8 cellular contexts compared by ENCODE assay signal in the genomic region with DNA sequence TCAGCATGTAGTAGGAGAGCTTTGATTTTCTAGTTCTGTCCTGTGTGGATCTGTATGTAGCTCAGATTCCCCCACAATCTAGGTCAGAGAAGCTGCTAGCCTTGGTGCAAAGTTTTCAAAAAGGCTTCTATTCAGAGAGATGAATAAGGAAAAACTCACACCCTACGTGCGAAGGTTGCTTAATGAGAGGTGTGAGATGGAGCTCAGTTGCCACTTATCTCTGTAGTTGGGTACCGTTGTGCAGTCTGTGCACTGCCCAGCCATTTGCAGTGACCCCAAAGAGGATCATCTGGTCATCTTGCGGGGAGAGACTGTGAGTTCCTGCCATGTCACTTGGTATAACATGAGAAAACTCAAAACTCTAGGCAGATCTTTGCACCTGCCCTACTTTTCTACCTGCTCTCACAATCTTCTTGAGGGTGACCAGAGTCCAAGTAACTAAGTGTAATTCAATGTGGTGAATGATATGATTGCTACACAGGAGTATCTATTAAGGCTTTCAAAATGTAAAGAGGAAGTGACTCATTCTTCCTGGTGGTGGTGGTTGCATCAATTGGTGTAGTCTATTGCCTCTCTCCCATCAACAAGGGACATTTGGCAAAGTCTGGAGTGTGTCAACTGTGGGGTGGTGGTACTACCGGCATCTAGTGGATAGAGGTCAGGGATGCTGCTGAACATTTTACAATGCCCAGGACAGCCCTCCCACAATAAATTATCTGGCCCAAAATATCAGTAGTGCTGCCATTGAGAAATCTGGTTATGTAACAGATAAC.
DNase-seq lines count a peak whose midpoint lies in the region; ATAC-seq, FAIRE-seq and TF ChIP-seq lines count a peak whose summit lies in the region.

No MANE protein-coding gene starts in this region.

- H3K36me3 ChIP-seq in CD4-positive, CD25-positive, alpha-beta regulatory T cell (ENCODE audit: control insufficient read depth, insufficient read depth, low read length), result no peaks in the 10 kb centered on the region
- H3K36me3 ChIP-seq in bronchial epithelial cell (ENCODE audit: control insufficient read depth, insufficient read depth, low read length) (no peaks in the 10 kb centered on the region), mucosa of descending colon (ENCODE audit: low read depth) (no peaks in the 10 kb centered on the region)

- H3K27ac Mint-ChIP-seq in CD4-positive, CD25-positive, alpha-beta regulatory T cell, result peak overlapping the region in 1 of 3 donors; percentile 74
- H3K27ac Mint-ChIP-seq in endothelial cell (ENCODE audit: unreplicated experiment), result no peak overlapping the region

- H3K27me3 ChIP-seq in CD4-positive, CD25-positive, alpha-beta regulatory T cell (ENCODE audit: control insufficient read depth, insufficient read depth, low read length), result no peaks in the 10 kb centered on the region
- H3K27me3 ChIP-seq in bronchial epithelial cell (ENCODE audit: control insufficient read depth, insufficient read depth, low read length), result no peaks in the 10 kb centered on the region

- ATAC-seq in CD4-positive, CD25-positive, alpha-beta regulatory T cell (ENCODE audit: low read depth in 2 of 2), result peak; percentile 82 to 83
- ATAC-seq in GM21576 (IDR thresholded peaks at IDR 0.05; ENCODE audit: unreplicated experiment) (peak; percentile 51), mucosa of descending colon (peak; percentile 87)

- intact Hi-C loops in mucosa of descending colon (cut with DNase I, micrococcal nuclease), result loop anchor here in 1 of 2 donors (5.0 to 10.0 kb wide), 2 partner anchors 222 to 304 kb away; a partner anchor contains a TSS

- no peak overlapping the region for H3K27ac ChIP-seq in CD4-positive, CD25-positive, alpha-beta regulatory T cell (ENCODE audit: insufficient read depth, low read length, poor library complexity, severe bottlenecking)

- H3K4me3 ChIP-seq in CD4-positive, CD25-positive, alpha-beta regulatory T cell (ENCODE audit: low read depth, low read length), result peak overlapping the region; percentile 22
- H3K4me3 ChIP-seq in bronchial epithelial cell (ENCODE audit: low read depth, low read length), result no peak overlapping the region
- no peak overlapping the region for H3K4me3 ChIP-seq in mucosa of descending colon

- H3K9me3 Mint-ChIP-seq in CD4-positive, CD25-positive, alpha-beta regulatory T cell, result peaks cover 0 to 1% (median 0%) of the 10 kb centered on the region in 7 donors
- H3K9me3 Mint-ChIP-seq in endothelial cell (ENCODE audit: unreplicated experiment), result no peaks in the 10 kb centered on the region

- no peaks in the 10 kb centered on the region for H3K27me3 Mint-ChIP-seq in CD4-positive, CD25-positive, alpha-beta regulatory T cell
- peaks cover 3% of the 10 kb centered on the region for H3K27me3 Mint-ChIP-seq in endothelial cell (ENCODE audit: unreplicated experiment)

- peak; percentile 98 for FAIRE-seq in bronchial epithelial cell (lab: Jason Lieb, UNC)

- H3K36me3 Mint-ChIP-seq in CD4-positive, CD25-positive, alpha-beta regulatory T cell, result no peaks in the 10 kb centered on the region
- no peaks in the 10 kb centered on the region for H3K36me3 Mint-ChIP-seq in endothelial cell (ENCODE audit: low read depth, unreplicated experiment)

- peaks cover 9 to 30% (median 11%) of the 10 kb centered on the region in 4 donors for H3K4me1 Mint-ChIP-seq in CD4-positive, CD25-positive, alpha-beta regulatory T cell
- H3K4me1 Mint-ChIP-seq in endothelial cell (ENCODE audit: unreplicated experiment), result peaks cover 16% of the 10 kb centered on the region

- DNase-seq in CD4-positive, CD25-positive, alpha-beta regulatory T cell, result peak in 2 of 3 donors; percentile 4 to 65
- DNase-seq in RPMI7951 (ENCODE audit: low read depth) (peak; percentile 92), bronchial epithelial cell (ENCODE audit: low read depth) (peak; percentile 94), mucosa of descending colon (peak in 1 of 3 donors; percentile 36), SHP77 (lab: John Stamatoyannopoulos, UW) (no peak), iPS-NIHi11 (ENCODE audit: low spot score) (no peak), endothelial cell (ENCODE audit: low spot score) (no peak)

- H3K9me3 ChIP-seq in CD4-positive, CD25-positive, alpha-beta regulatory T cell (ENCODE audit: control insufficient read depth in 2 of 2, low read length in 2 of 2), result no peaks in the 10 kb centered on the region
- H3K9me3 ChIP-seq in mucosa of descending colon, result no peaks in the 10 kb centered on the region

- H3K4me3 Mint-ChIP-seq in CD4-positive, CD25-positive, alpha-beta regulatory T cell, result peak overlapping the region in 1 of 4 donors; percentile 3
- no peak overlapping the region for H3K4me3 Mint-ChIP-seq in endothelial cell (ENCODE audit: unreplicated experiment)

- TF ChIP-seq CTCF in bronchial epithelial cell (IDR thresholded peaks at IDR 0.05; ENCODE audit: insufficient read depth, low read length, severe bottlenecking), result peak; percentile 35
- no peak for TF ChIP-seq CTCF in mucosa of descending colon (IDR thresholded peaks at IDR 0.05)
- TF ChIP-seq CTCF in endothelial cell (IDR thresholded peaks at IDR 0.05; ENCODE audit: unreplicated experiment), result no peak

- peaks cover under 1% of the 10 kb centered on the region for H3K4me1 ChIP-seq in CD4-positive, CD25-positive, alpha-beta regulatory T cell (ENCODE audit: control insufficient read depth, insufficient read depth, low read length, poor library complexity, severe bottlenecking)
- H3K4me1 ChIP-seq in mucosa of descending colon (ENCODE audit: low read depth), result peaks cover 38% of the 10 kb centered on the region

Comparison
In these comparisons a context has a peak if more than half of its experiments do, and no peak if none do; other contexts are left out.
1. DNase-seq: peak in CD4-positive, CD25-positive, alpha-beta regulatory T cell (2 of 3), RPMI7951 (single experiment) and bronchial epithelial cell (single experiment); none in SHP77 (0 of 2), iPS-NIHi11 (single experiment) and endothelial cell (single experiment).
2. Peak in every context shown above with its lines, with median percentiles within 50 percentile points of each other: ATAC-seq.